ENCODE assay signal across 23 cellular contexts in genomic region chr14:97618917-97619690, GRCh38.
A peak's percentile ranks its signal among the peaks of the same experiment; 100 is the strongest.
DNase-seq lines count a peak whose midpoint lies in the region; ATAC-seq and TF ChIP-seq lines count a peak whose summit lies in the region.
"Had no signal": no experiment of that assay in that cellular context is flagged by ENCODE, and none has a peak within 500 bp of the region (broad histone marks: within the 10 kb centered on the region; RNA-seq: fewer than 3 reads in every experiment).

No MANE protein-coding gene starts in this region.

- H3K36me3 ChIP-seq in KOPT-K1 (ENCODE audit: insufficient read depth, low read length) (no peaks in the 10 kb centered on the region), spleen (no peaks in the 10 kb centered on the region)
- H3K36me3 ChIP-seq: adrenal gland; BLaER1 treated with 17β-estradiol and CSF1 and Interleukin-3, amounts not matched to agents 10 nM and 100 nM; esophagus muscularis mucosa; SJCRH30; uterus had no signal

- peak overlapping the region; percentile 83 for H3K27ac ChIP-seq in KOPT-K1 (ENCODE audit: low read depth, low read length, poor library complexity, severe bottlenecking)
- peak overlapping the region in 7 of 8 donors; percentile 3 to 70 (median 43) for H3K27ac ChIP-seq in spleen
- H3K27ac ChIP-seq: adrenal gland; BLaER1 treated with 17β-estradiol and CSF1 and Interleukin-3, amounts not matched to agents 10 nM and 100 nM; esophagus muscularis mucosa; SJCRH30; uterus had no signal

- H3K27me3 ChIP-seq in spleen (replicated peaks in 1 of 7), result no peaks in the 10 kb centered on the region
- H3K27me3 ChIP-seq: adrenal gland; BLaER1 treated with 17β-estradiol and CSF1 and Interleukin-3, amounts not matched to agents 10 nM and 100 nM; SJCRH30; uterus had no signal

- H3K4me1 ChIP-seq in spleen, result peaks cover 0 to 23% (median 3%) of the 10 kb centered on the region in 6 donors
- H3K4me1 ChIP-seq: adrenal gland, esophagus muscularis mucosa, SJCRH30, uterus had no signal

- peak; percentile 50 to 72 for ATAC-seq in activated T-cell treated with anti-CD3 and anti-CD28 coated beads, Interleukin-2, amount 50 U/mL, for 72 hours (replicated peaks in 1 of 2)
- no peak for ATAC-seq in stimulated activated memory B cell treated with anti-CD40 and anti-IgM and Interleukin-4, amounts not matched to agents 10 μg/mL and 1 μg/mL and 100 μg/mL, for 72 hours
- ATAC-seq: left lobe of liver had no signal

- H3K27me3 Mint-ChIP-seq in activated T-cell treated with anti-CD3 and anti-CD28 coated beads, Interleukin-2, amount 50 U/mL, for 72 hours (ENCODE audit: low read depth), result no peaks in the 10 kb centered on the region
- no peaks in the 10 kb centered on the region for H3K27me3 Mint-ChIP-seq in activated T-helper 2 cell treated with anti-CD3 and anti-CD28 coated beads, Interferon-gamma antibody, Interleukin-2, Interleukin-4, amounts not matched to agents 10 μg/mL and 5 μg/mL and 100 μg/mL, durations not matched to agents 14 hours and 24 hours and 36 hours (ENCODE audit: low read depth)
- no peaks in the 10 kb centered on the region for H3K27me3 Mint-ChIP-seq in stimulated activated memory B cell treated with anti-CD40 and anti-IgM and Interleukin-4, amounts not matched to agents 10 μg/mL and 1 μg/mL and 100 μg/mL, for 72 hours

- H3K36me3 Mint-ChIP-seq in activated T-cell treated with anti-CD3 and anti-CD28 coated beads, Interleukin-2, amount 50 U/mL, for 72 hours (ENCODE audit: insufficient read depth in 2 of 2), result peaks cover 11 to 17% of the 10 kb centered on the region in 2 donors
- peaks cover 22% of the 10 kb centered on the region for H3K36me3 Mint-ChIP-seq in activated T-helper 2 cell treated with anti-CD3 and anti-CD28 coated beads, Interferon-gamma antibody, Interleukin-2, Interleukin-4, amounts not matched to agents 10 μg/mL and 5 μg/mL and 100 μg/mL, durations not matched to agents 14 hours and 24 hours and 36 hours (ENCODE audit: low read depth)
- H3K36me3 Mint-ChIP-seq in stimulated activated memory B cell treated with anti-CD40 and anti-IgM and Interleukin-4, amounts not matched to agents 10 μg/mL and 1 μg/mL and 100 μg/mL, for 72 hours, result no peaks in the 10 kb centered on the region

- no peak for TF ChIP-seq POLR2A in spleen (IDR thresholded peaks at IDR 0.05)

- peaks cover 48% of the 10 kb centered on the region for H3K4me1 Mint-ChIP-seq in activated T-cell treated with anti-CD3 and anti-CD28 coated beads, Interleukin-2, amount 50 U/mL, for 72 hours (ENCODE audit: low read depth)
- H3K4me1 Mint-ChIP-seq in activated T-helper 2 cell treated with anti-CD3 and anti-CD28 coated beads, Interferon-gamma antibody, Interleukin-2, Interleukin-4, amounts not matched to agents 10 μg/mL and 5 μg/mL and 100 μg/mL, durations not matched to agents 14 hours and 24 hours and 36 hours (ENCODE audit: low read depth), result peaks cover 44% of the 10 kb centered on the region
- no peaks in the 10 kb centered on the region for H3K4me1 Mint-ChIP-seq in stimulated activated memory B cell treated with anti-CD40 and anti-IgM and Interleukin-4, amounts not matched to agents 10 μg/mL and 1 μg/mL and 100 μg/mL, for 72 hours

- intact Hi-C loops in activated T-helper 2 cell treated with anti-CD3 and anti-CD28 coated beads, Interferon-gamma antibody, Interleukin-2, Interleukin-4, amounts not matched to agents 10 μg/mL and 5 μg/mL and 100 μg/mL, durations not matched to agents 14 hours and 24 hours and 36 hours (cut with micrococcal nuclease), result loop anchor here (2.0 to 5.0 kb wide), 3 partner anchors 16 to 168 kb away; no protein-coding TSS in a partner anchor
- intact Hi-C loops in spleen (cut with DNase I; ENCODE audit: low total_unique reads), result no loop called here

- H3K4me3 ChIP-seq in spleen, result no peak overlapping the region
- H3K4me3 ChIP-seq: adrenal gland; BLaER1 treated with 17β-estradiol and CSF1 and Interleukin-3, amounts not matched to agents 10 nM and 100 nM; esophagus muscularis mucosa; SJCRH30; uterus had no signal

- TF ChIP-seq CTCF in spleen (IDR thresholded peaks at IDR 0.05 in 8 of 11, conservative IDR thresholded peaks at IDR 0.05 in 3 of 11), result no peak

- WGBS in spleen, 5 donors, result 70 to 84% (median 78%) methylated on average over 1 of the region's 1 CpG

- no peak for DNase-seq in activated T-cell treated with anti-CD3 and anti-CD28 coated beads, Interleukin-2, amount 50 U/mL, for 72 hours
- DNase-seq in activated T-cell treated with anti-CD3 and anti-CD28 coated beads, Interleukin-2, amount 50 U/mL, for 48 hours, result no peak
- no peak for DNase-seq in activated T-helper 2 cell treated with anti-CD3 and anti-CD28 coated beads, Interferon-gamma antibody, Interleukin-2, Interleukin-4, amounts not matched to agents 10 μg/mL and 5 μg/mL and 100 μg/mL, durations not matched to agents 14 hours and 24 hours and 36 hours (ENCODE audit: low spot score)
- no peak for DNase-seq in spleen
- DNase-seq in hypothalamus (lab: John Stamatoyannopoulos, UW), result no peak
- DNase-seq in stimulated activated naive CD4-positive, alpha-beta T cell (lab: John Stamatoyannopoulos, UW), result no peak
- DNase-seq: activated CD4-positive, alpha-beta T cell treated with anti-CD3 and anti-CD28 coated beads for 4 hours; adrenal gland; foreskin melanocyte; H9; Karpas-422; mesenchymal stem cell; NCI-H146; NCI-H524 treated with DMSO at 0.1 percent for 48 hours; nucleus accumbens; SJCRH30; uterus had no signal

- H3K9me3 Mint-ChIP-seq in activated T-cell treated with anti-CD3 and anti-CD28 coated beads, Interleukin-2, amount 50 U/mL, for 72 hours, result peaks cover 8% of the 10 kb centered on the region in 2 donors
- H3K9me3 Mint-ChIP-seq in activated T-helper 2 cell treated with anti-CD3 and anti-CD28 coated beads, Interferon-gamma antibody, Interleukin-2, Interleukin-4, amounts not matched to agents 10 μg/mL and 5 μg/mL and 100 μg/mL, durations not matched to agents 14 hours and 24 hours and 36 hours, result peaks cover 23% of the 10 kb centered on the region
- H3K9me3 Mint-ChIP-seq in stimulated activated memory B cell treated with anti-CD40 and anti-IgM and Interleukin-4, amounts not matched to agents 10 μg/mL and 1 μg/mL and 100 μg/mL, for 72 hours, result peaks cover 8% of the 10 kb centered on the region

- peak overlapping the region; percentile 72 to 93 for H3K4me3 Mint-ChIP-seq in activated T-cell treated with anti-CD3 and anti-CD28 coated beads, Interleukin-2, amount 50 U/mL, for 72 hours
- no peak overlapping the region for H3K4me3 Mint-ChIP-seq in activated T-helper 2 cell treated with anti-CD3 and anti-CD28 coated beads, Interferon-gamma antibody, Interleukin-2, Interleukin-4, amounts not matched to agents 10 μg/mL and 5 μg/mL and 100 μg/mL, durations not matched to agents 14 hours and 24 hours and 36 hours (ENCODE audit: low read depth)
- H3K4me3 Mint-ChIP-seq in stimulated activated memory B cell treated with anti-CD40 and anti-IgM and Interleukin-4, amounts not matched to agents 10 μg/mL and 1 μg/mL and 100 μg/mL, for 72 hours, result no peak overlapping the region
- H3K4me3 Mint-ChIP-seq: brain, H9 had no signal

- H3K27ac Mint-ChIP-seq in activated T-cell treated with anti-CD3 and anti-CD28 coated beads, Interleukin-2, amount 50 U/mL, for 72 hours, result peak overlapping the region; percentile 96
- H3K27ac Mint-ChIP-seq in activated T-helper 2 cell treated with anti-CD3 and anti-CD28 coated beads, Interferon-gamma antibody, Interleukin-2, Interleukin-4, amounts not matched to agents 10 μg/mL and 5 μg/mL and 100 μg/mL, durations not matched to agents 14 hours and 24 hours and 36 hours, result peak overlapping the region; percentile 84
- H3K27ac Mint-ChIP-seq in stimulated activated memory B cell treated with anti-CD40 and anti-IgM and Interleukin-4, amounts not matched to agents 10 μg/mL and 1 μg/mL and 100 μg/mL, for 72 hours, result no peak overlapping the region
- H3K27ac Mint-ChIP-seq: brain, H9 had no signal

- H3K9me3 ChIP-seq in KOPT-K1 (ENCODE audit: insufficient read depth, low read length, poor library complexity, severe bottlenecking), result peaks cover 19% of the 10 kb centered on the region
- H3K9me3 ChIP-seq in spleen, result peaks cover 0 to 20% (median 16%) of the 10 kb centered on the region in 8 donors
- H3K9me3 ChIP-seq: SJCRH30, uterus had no signal

Comparison
In these comparisons a context has a peak if more than half of its experiments do, and no peak if none do; other contexts are left out.
1. H3K4me3 Mint-ChIP-seq: peak in activated T-cell treated with anti-CD3 and anti-CD28 coated beads, Interleukin-2, amount 50 U/mL, for 72 hours (2 of 2); none in activated T-helper 2 cell treated with anti-CD3 and anti-CD28 coated beads, Interferon-gamma antibody, Interleukin-2, Interleukin-4, amounts not matched to agents 10 μg/mL and 5 μg/mL and 100 μg/mL, durations not matched to agents 14 hours and 24 hours and 36 hours (single experiment) and stimulated activated memory B cell treated with anti-CD40 and anti-IgM and Interleukin-4, amounts not matched to agents 10 μg/mL and 1 μg/mL and 100 μg/mL, for 72 hours (single experiment).